3 cellular contexts compared by ENCODE assay signal in the genomic region with DNA sequence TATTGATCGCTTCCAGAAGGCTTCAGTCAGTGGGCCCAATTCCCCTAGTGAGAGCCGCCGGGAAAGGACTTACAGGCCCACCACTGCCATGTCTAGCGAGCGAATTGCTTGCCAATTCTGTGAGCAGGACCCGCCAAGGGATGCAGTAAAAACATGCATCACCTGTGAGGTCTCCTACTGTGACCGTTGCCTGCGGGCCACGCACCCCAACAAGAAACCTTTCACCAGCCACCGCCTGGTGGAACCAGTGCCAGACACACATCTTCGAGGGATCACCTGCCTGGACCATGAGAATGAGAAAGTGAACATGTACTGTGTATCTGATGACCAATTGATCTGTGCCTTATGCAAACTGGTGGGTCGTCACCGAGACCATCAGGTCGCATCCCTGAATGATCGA. TPM values are rescaled to one million over a fixed set of nuclear protein-coding genes. Genes with fewer than 3 reads are reported as not detected.
"Had no signal": no experiment of that assay in that cellular context is flagged by ENCODE, and none has a peak within 500 bp of the region (broad histone marks: within the 10 kb centered on the region; RNA-seq: fewer than 3 reads in every experiment).

No MANE protein-coding gene starts in this region.

- DNase-seq: GDM1, GF-D8 had no signal

RNA-seq across cellular contexts. Expression of a gene that starts 15.3 kb away (rescaled TPM):
- total RNA-seq: G401 had no signal
